In the genomic region with DNA sequence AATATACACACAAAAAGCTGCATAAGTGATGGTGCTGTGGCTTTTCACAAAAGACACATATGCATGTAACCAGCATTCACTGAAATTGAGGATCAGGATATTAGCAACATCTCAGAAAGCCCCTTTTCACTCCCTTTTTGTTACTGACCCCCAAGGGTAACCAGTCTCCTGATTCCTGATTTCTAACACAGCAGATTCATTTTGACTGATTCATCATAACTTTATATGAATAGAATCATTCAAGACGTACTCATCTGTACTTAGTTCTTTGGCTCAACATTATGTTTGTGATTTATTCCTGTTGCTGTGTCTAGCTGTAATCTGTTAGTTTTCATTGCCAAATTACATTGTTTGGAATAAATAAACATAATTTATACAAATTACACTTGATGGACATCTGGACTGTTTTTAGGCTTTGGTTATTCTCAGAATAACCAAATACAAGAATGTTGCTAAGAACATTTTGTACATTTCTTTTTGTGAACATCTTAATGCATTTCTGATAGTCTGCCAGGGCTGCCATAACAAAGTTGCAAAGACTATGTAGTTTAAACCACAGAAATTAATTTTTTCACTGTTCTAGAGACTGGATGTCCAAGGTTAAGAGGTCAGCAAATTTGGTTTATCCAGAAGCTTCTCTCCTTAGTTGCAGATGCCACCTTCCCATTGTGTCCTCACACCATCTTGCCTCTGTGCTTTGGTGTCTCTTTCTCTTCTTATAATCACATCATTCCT, we compare ENCODE assay signal across 17 cellular contexts.
DNase-seq lines count a peak whose midpoint lies in the region; ATAC-seq and TF ChIP-seq lines count a peak whose summit lies in the region.
"Had no signal": no experiment of that assay in that cellular context is flagged by ENCODE, and none has a peak within 500 bp of the region (broad histone marks: within the 10 kb centered on the region; RNA-seq: fewer than 3 reads in every experiment).

No MANE protein-coding gene starts in this region.

- no peaks in the 10 kb centered on the region for H3K9me2 ChIP-seq in PC-9 (ENCODE audit: insufficient read depth)

- no peak overlapping the region for H3K4me3 Mint-ChIP-seq in glutamatergic neuron (ENCODE audit: unreplicated experiment)
- H3K4me3 Mint-ChIP-seq: stimulated activated effector memory CD8-positive, alpha-beta T cell treated with anti-CD3 and anti-CD28 coated beads, Interleukin-12 subunit alpha, Interleukin-12 subunit beta, amount 100 ng/mL, for 72 hours had no signal

- H3K4ac ChIP-seq in mesenchymal stem cell (ENCODE audit: low read depth in 1 of 2, low read length in 2 of 2), result peak overlapping the region in 1 of 2 experiments; percentile 61

- no peak overlapping the region for H3K14ac ChIP-seq in mesenchymal stem cell (ENCODE audit: low read length in 2 of 2)

- H3K79me2 ChIP-seq in PC-9 (ENCODE audit: low read depth), result no peaks in the 10 kb centered on the region

- BruUV-seq in PC-9 (replicated peaks; lab: Mats Ljungman, UMichigan), result no TSS peak

- no peak overlapping the region for H2BK120ac ChIP-seq in mesenchymal stem cell (ENCODE audit: low read depth, low read length)

- TF ChIP-seq CTCF in PC-9 (conservative IDR thresholded peaks at IDR 0.05), result no peak
- no peak for TF ChIP-seq CTCF in suprapubic skin (IDR thresholded peaks at IDR 0.05)
- TF ChIP-seq CTCF in glutamatergic neuron (IDR thresholded peaks at IDR 0.05; ENCODE audit: partially characterized antibody, unreplicated experiment), result no peak

- no peak for ATAC-seq in GM19324 (IDR thresholded peaks at IDR 0.05; ENCODE audit: low FRiP score, unreplicated experiment)
- ATAC-seq: stimulated activated effector memory CD8-positive, alpha-beta T cell treated with anti-CD3 and anti-CD28 coated beads, Interleukin-12 subunit alpha, Interleukin-12 subunit beta, amount 100 ng/mL, for 72 hours had no signal

- no peaks in the 10 kb centered on the region for H3K79me1 ChIP-seq in mesenchymal stem cell (replicated peaks; ENCODE audit: low read length, poor library complexity, severe bottlenecking)

- peak overlapping the region in 1 of 2 experiments; percentile 52 for H2BK12ac ChIP-seq in mesenchymal stem cell (ENCODE audit: low read length in 2 of 2)

- no peak overlapping the region for H4K91ac ChIP-seq in mesenchymal stem cell (ENCODE audit: low read length)

- CTCF ChIA-PET in PC-9 (lab: Charles Lee), result interaction anchor here (0.7 kb wide), 1 partner anchor 26 kb away, joined by 3 read pairs; no protein-coding TSS in a partner anchor

- intact Hi-C loops in PC-9 (cut with micrococcal nuclease; ENCODE audit: unreplicated experiment), result no loop called here

- no peaks in the 10 kb centered on the region for H4K20me1 ChIP-seq in PC-9 (ENCODE audit: insufficient read depth)

- H3K9me3 ChIP-seq in PC-9 (ENCODE audit: insufficient read depth, low read depth) (peaks cover 3% of the 10 kb centered on the region), mesenchymal stem cell (ENCODE audit: control insufficient read depth, low read length) (no peaks in the 10 kb centered on the region), suprapubic skin (no peaks in the 10 kb centered on the region)
- H3K9me3 ChIP-seq: prostate gland had no signal

- H3K36me3 ChIP-seq in PC-9 (ENCODE audit: low read depth) (no peaks in the 10 kb centered on the region), mesenchymal stem cell (ENCODE audit: control insufficient read depth in 1 of 2, insufficient read depth in 2 of 2, low read depth in 1 of 2, low read length in 2 of 2) (no peaks in the 10 kb centered on the region), suprapubic skin (no peaks in the 10 kb centered on the region)
- H3K36me3 ChIP-seq: prostate gland had no signal

- no peak overlapping the region for H4K8ac ChIP-seq in mesenchymal stem cell (ENCODE audit: low read length)

- H3K9ac ChIP-seq in mesenchymal stem cell (ENCODE audit: low read length), result peak overlapping the region; percentile 76

- H3K23ac ChIP-seq in mesenchymal stem cell (ENCODE audit: low read length in 2 of 2), result no peak overlapping the region

- no peak overlapping the region for H2BK15ac ChIP-seq in mesenchymal stem cell (ENCODE audit: low read depth, poor library complexity, severe bottlenecking)

- TF ChIP-seq POLR2A in suprapubic skin (IDR thresholded peaks at IDR 0.05), result no peak

- peak overlapping the region in 1 of 2 experiments; percentile 62 for H3K18ac ChIP-seq in mesenchymal stem cell (ENCODE audit: low read depth in 1 of 2, low read length in 2 of 2)

- H3K27ac ChIP-seq in PC-9, result peak overlapping the region; percentile 53
- H3K27ac ChIP-seq in cingulate gyrus (ENCODE audit: low read depth, low read length), result peak overlapping the region; percentile 13
- H3K27ac ChIP-seq in mesenchymal stem cell (ENCODE audit: low read length, poor library complexity, severe bottlenecking), result no peak overlapping the region
- peak overlapping the region; percentile 81 for H3K27ac ChIP-seq in suprapubic skin
- H3K27ac ChIP-seq: C4-2B, prostate gland, RWPE1 had no signal

- no peaks in the 10 kb centered on the region for H3K36me3 Mint-ChIP-seq in glutamatergic neuron (ENCODE audit: unreplicated experiment)
- H3K36me3 Mint-ChIP-seq: stimulated activated effector memory CD8-positive, alpha-beta T cell treated with anti-CD3 and anti-CD28 coated beads, Interleukin-12 subunit alpha, Interleukin-12 subunit beta, amount 100 ng/mL, for 72 hours had no signal

- no peaks in the 10 kb centered on the region for H3K27me3 Mint-ChIP-seq in glutamatergic neuron (ENCODE audit: unreplicated experiment)

- peaks cover 14% of the 10 kb centered on the region; the same call in 1 of the 2 replicates for H3K4me1 ChIP-seq in PC-9 (replicated peaks; ENCODE audit: insufficient read depth)
- H3K4me1 ChIP-seq in mesenchymal stem cell (ENCODE audit: control insufficient read depth, insufficient read depth, low read depth, low read length), result no peaks in the 10 kb centered on the region
- H3K4me1 ChIP-seq in suprapubic skin, result peaks cover 13% of the 10 kb centered on the region
- H3K4me1 ChIP-seq: prostate gland had no signal

- H3K4me2 ChIP-seq in PC-9, result peak overlapping the region; percentile 19; the same call in 1 of the 2 replicates
- no peak overlapping the region for H3K4me2 ChIP-seq in mesenchymal stem cell (ENCODE audit: low read length, poor library complexity, severe bottlenecking)

- H3K4me3 ChIP-seq in PC-9, result no peak overlapping the region
- H3K4me3 ChIP-seq in mesenchymal stem cell (ENCODE audit: insufficient read depth in 1 of 2, low read depth in 1 of 2, low read length in 2 of 2), result peak overlapping the region in 1 of 2 experiments; percentile 31
- no peak overlapping the region for H3K4me3 ChIP-seq in suprapubic skin
- H3K4me3 ChIP-seq: prostate gland had no signal

- WGBS in mesenchymal stem cell, result no CpG with 5 or more reads among the region's 1 CpG
- WGBS in suprapubic skin, result 22% methylated on average over 1 of the region's 1 CpG

- no peaks in the 10 kb centered on the region for H3K27me3 ChIP-seq in PC-9 (ENCODE audit: insufficient read depth, low read depth)
- H3K27me3 ChIP-seq in mesenchymal stem cell (ENCODE audit: control insufficient read depth in 1 of 2, insufficient read depth in 1 of 2, low read length in 2 of 2), result no peaks in the 10 kb centered on the region
- H3K27me3 ChIP-seq in suprapubic skin, result no peaks in the 10 kb centered on the region

- H2BK5ac ChIP-seq in mesenchymal stem cell (ENCODE audit: low read depth, low read length, poor library complexity, severe bottlenecking), result no peak overlapping the region

- H3K9me3 Mint-ChIP-seq in glutamatergic neuron (ENCODE audit: unreplicated experiment), result no peaks in the 10 kb centered on the region
- H3K9me3 Mint-ChIP-seq: stimulated activated effector memory CD8-positive, alpha-beta T cell treated with anti-CD3 and anti-CD28 coated beads, Interleukin-12 subunit alpha, Interleukin-12 subunit beta, amount 100 ng/mL, for 72 hours had no signal

- 0 out of 2 replicates have a peak overlapping the region, but pooled peaks have one; percentile 30 for H2AFZ ChIP-seq in PC-9
- H2AFZ ChIP-seq in mesenchymal stem cell (ENCODE audit: low read depth, low read length), result no peak overlapping the region

- H3F3A ChIP-seq in PC-9 (ENCODE audit: insufficient read depth, low read depth), result no peaks in the 10 kb centered on the region

- H3K4me1 Mint-ChIP-seq in glutamatergic neuron (ENCODE audit: low read depth, unreplicated experiment), result peaks cover 8% of the 10 kb centered on the region
- H3K4me1 Mint-ChIP-seq: stimulated activated effector memory CD8-positive, alpha-beta T cell treated with anti-CD3 and anti-CD28 coated beads, Interleukin-12 subunit alpha, Interleukin-12 subunit beta, amount 100 ng/mL, for 72 hours had no signal

- H3K27ac Mint-ChIP-seq in glutamatergic neuron (ENCODE audit: unreplicated experiment), result no peak overlapping the region
- H3K27ac Mint-ChIP-seq: stimulated activated effector memory CD8-positive, alpha-beta T cell treated with anti-CD3 and anti-CD28 coated beads, Interleukin-12 subunit alpha, Interleukin-12 subunit beta, amount 100 ng/mL, for 72 hours had no signal

- DNase-seq in PC-9, result no peak
- DNase-seq in mesenchymal stem cell, result peak; percentile 31
- no peak for DNase-seq in suprapubic skin (ENCODE audit: low spot score in 2 of 2)
- DNase-seq in glutamatergic neuron, result no peak
- DNase-seq in NCI-H2171 treated with DMSO at 0.1 percent for 48 hours (lab: John Stamatoyannopoulos, UW), result no peak
- DNase-seq: activated CD4-positive, alpha-beta T cell treated with anti-CD3 and anti-CD28 coated beads, Interleukin-2, amount 50 U/mL, for 4 hours; Karpas-422; NCI-H1694; NCI-H748 treated with DMSO at 0.1 percent for 48 hours; stimulated activated CD4-positive, alpha-beta T cell treated with anti-CD3 and anti-CD28 coated beads, Interleukin-4, amount 100 ng/mL, for 24 hours; T-helper 9 cell had no signal

- TF ChIP-seq EP300 in suprapubic skin (IDR thresholded peaks at IDR 0.05), result no peak

- no peak overlapping the region for H2AK5ac ChIP-seq in mesenchymal stem cell (ENCODE audit: low read length, severe bottlenecking)

- POLR2A ChIA-PET in PC-9 (lab: Charles Lee; ENCODE audit: unreplicated experiment), result no interaction called here
